ENCODE assay signal across 8 cellular contexts in genomic region chr21:34845521-34846213, GRCh38.
DNase-seq lines count a peak whose midpoint lies in the region; ATAC-seq, FAIRE-seq and TF ChIP-seq lines count a peak whose summit lies in the region.

No MANE protein-coding gene starts in this region.

- H3K27ac ChIP-seq in heart right ventricle = peak overlapping the region in 5 of 10 donors; percentile 43 to 58 (median 51)

- TF ChIP-seq CTCF in LNCaP clone FGC (IDR thresholded peaks at IDR 0.05; ENCODE audit: control insufficient read depth, extremely low read depth, insufficient read depth) (no peak), heart right ventricle (IDR thresholded peaks at IDR 0.05) (no peak)

- intact Hi-C loops in heart right ventricle (cut with DNase I) = loop anchor here in 1 of 10 donors (2.0 kb wide), 1 partner anchor 43 kb away; no protein-coding TSS in a partner anchor

- WGBS in heart right ventricle, 2 donors = 55 to 59% methylated on average over 6 of the region's 6 CpGs

- H3K36me3 ChIP-seq in heart right ventricle = peaks cover 0 to 83% (median 0%) of the 10 kb centered on the region in 9 donors

- H3K9me3 Mint-ChIP-seq in activated CD8-positive, alpha-beta memory T cell treated with anti-CD3 and anti-CD28 coated beads, Interleukin-2, amount 10 ng/mL, durations not matched to agents 7 days and 5 days (ENCODE audit: low read depth) = no peaks in the 10 kb centered on the region
- no peaks in the 10 kb centered on the region for H3K9me3 Mint-ChIP-seq in stimulated activated naive CD8-positive, alpha-beta T cell treated with anti-CD3 and anti-CD28 coated beads, Interleukin-15, Interleukin-2, amounts not matched to agents 100 ng/mL and 50 ng/mL, for 24 hours

- FAIRE-seq in GM18507 (lab: Jason Lieb, UNC) = peak; percentile 76

- H3K4me3 Mint-ChIP-seq in activated CD8-positive, alpha-beta memory T cell treated with anti-CD3 and anti-CD28 coated beads, Interleukin-2, amount 10 ng/mL, durations not matched to agents 7 days and 5 days = peak overlapping the region; percentile 15
- no peak overlapping the region for H3K4me3 Mint-ChIP-seq in stimulated activated naive CD8-positive, alpha-beta T cell treated with anti-CD3 and anti-CD28 coated beads, Interleukin-15, Interleukin-2, amounts not matched to agents 100 ng/mL and 50 ng/mL, for 24 hours

- peak overlapping the region; percentile 3 for H3K27ac Mint-ChIP-seq in activated CD8-positive, alpha-beta memory T cell treated with anti-CD3 and anti-CD28 coated beads, Interleukin-2, amount 10 ng/mL, durations not matched to agents 7 days and 5 days
- H3K27ac Mint-ChIP-seq in stimulated activated naive CD8-positive, alpha-beta T cell treated with anti-CD3 and anti-CD28 coated beads, Interleukin-15, Interleukin-2, amounts not matched to agents 100 ng/mL and 50 ng/mL, for 24 hours = peak overlapping the region; percentile 49

- H3K4me1 ChIP-seq in heart right ventricle = peaks cover 0 to 62% (median 6%) of the 10 kb centered on the region in 9 donors

- H3K4me1 Mint-ChIP-seq in activated CD8-positive, alpha-beta memory T cell treated with anti-CD3 and anti-CD28 coated beads, Interleukin-2, amount 10 ng/mL, durations not matched to agents 7 days and 5 days = peaks cover 36% of the 10 kb centered on the region
- H3K4me1 Mint-ChIP-seq in stimulated activated naive CD8-positive, alpha-beta T cell treated with anti-CD3 and anti-CD28 coated beads, Interleukin-15, Interleukin-2, amounts not matched to agents 100 ng/mL and 50 ng/mL, for 24 hours (ENCODE audit: low read depth) = peaks cover 34% of the 10 kb centered on the region

- H3K27me3 Mint-ChIP-seq in activated CD8-positive, alpha-beta memory T cell treated with anti-CD3 and anti-CD28 coated beads, Interleukin-2, amount 10 ng/mL, durations not matched to agents 7 days and 5 days = peaks cover 4% of the 10 kb centered on the region
- H3K27me3 Mint-ChIP-seq in stimulated activated naive CD8-positive, alpha-beta T cell treated with anti-CD3 and anti-CD28 coated beads, Interleukin-15, Interleukin-2, amounts not matched to agents 100 ng/mL and 50 ng/mL, for 24 hours = no peaks in the 10 kb centered on the region

- peaks cover 0 to 10% (median 0%) of the 10 kb centered on the region in 7 donors for H3K27me3 ChIP-seq in heart right ventricle

- CTCF ChIA-PET in activated CD8-positive, alpha-beta memory T cell treated with anti-CD3 and anti-CD28 coated beads, Interleukin-2, amount 10 ng/mL, durations not matched to agents 7 days and 5 days (lab: Charles Lee) = interaction anchor here (0.7 to 1.1 kb wide), 7 partner anchors 8 to 160 kb away, joined by 3 to 6 read pairs (median 3); no protein-coding TSS in a partner anchor

- no peaks in the 10 kb centered on the region for H3K9me3 ChIP-seq in heart right ventricle

- peak; percentile 86 for ATAC-seq in GM21825 (IDR thresholded peaks at IDR 0.05; ENCODE audit: unreplicated experiment)
- ATAC-seq in activated CD8-positive, alpha-beta memory T cell treated with anti-CD3 and anti-CD28 coated beads, Interleukin-2, amount 10 ng/mL, durations not matched to agents 7 days and 5 days = peak; percentile 90
- ATAC-seq in heart right ventricle = peak in 7 of 8 donors; percentile 14 to 60 (median 50)

- H3K4me3 ChIP-seq in LNCaP clone FGC (ENCODE audit: low read depth, low read length) = no peak overlapping the region
- H3K4me3 ChIP-seq in heart right ventricle = no peak overlapping the region

- H3K36me3 Mint-ChIP-seq in activated CD8-positive, alpha-beta memory T cell treated with anti-CD3 and anti-CD28 coated beads, Interleukin-2, amount 10 ng/mL, durations not matched to agents 7 days and 5 days = peaks cover 29% of the 10 kb centered on the region
- peaks cover 53% of the 10 kb centered on the region for H3K36me3 Mint-ChIP-seq in stimulated activated naive CD8-positive, alpha-beta T cell treated with anti-CD3 and anti-CD28 coated beads, Interleukin-15, Interleukin-2, amounts not matched to agents 100 ng/mL and 50 ng/mL, for 24 hours (ENCODE audit: low read depth)

- peak; percentile 33 for DNase-seq in GM18507 (ENCODE audit: extremely low spot score, insufficient read length, low read depth)
- peak; percentile 46 for DNase-seq in LNCaP clone FGC (ENCODE audit: low read depth)
- DNase-seq in activated CD8-positive, alpha-beta memory T cell treated with anti-CD3 and anti-CD28 coated beads, Interleukin-2, amount 10 ng/mL, durations not matched to agents 7 days and 5 days = peak; percentile 92
- no peak for DNase-seq in heart right ventricle
- no peak for DNase-seq in middle frontal gyrus (ENCODE audit: extremely low spot score, low spot score)
- no peak for DNase-seq in foreskin melanocyte

Comparison
In these comparisons a context has a peak if more than half of its experiments do, and no peak if none do; other contexts are left out.
1. DNase-seq: peak in GM18507 (single experiment), LNCaP clone FGC (single experiment) and activated CD8-positive, alpha-beta memory T cell treated with anti-CD3 and anti-CD28 coated beads, Interleukin-2, amount 10 ng/mL, durations not matched to agents 7 days and 5 days (single experiment); none in heart right ventricle (0 of 2), middle frontal gyrus (single experiment) and foreskin melanocyte (single experiment).
2. Peak in every context shown above with its lines, with median percentiles within 50 percentile points of each other: ATAC-seq.